In genomic region chr3:2851835-2852234, GRCh38 we compare ENCODE assay signal across 20 cellular contexts.
"Had no signal": no experiment of that assay in that cellular context is flagged by ENCODE, and none has a peak within 500 bp of the region (broad histone marks: within the 10 kb centered on the region; RNA-seq: fewer than 3 reads in every experiment).

No MANE protein-coding gene starts in this region.

- ATAC-seq: activated CD8-positive, alpha-beta memory T cell treated with anti-CD3 and anti-CD28 coated beads, Interleukin-2, amount 10 ng/mL, durations not matched to agents 7 days and 5 days; activated naive CD8-positive, alpha-beta T cell treated with anti-CD3 and anti-CD28 coated beads, Interleukin-2, amount 50 U/mL, for 24 hours; T-cell had no signal

- FAIRE-seq: astrocyte, bronchial epithelial cell had no signal

- H3K9me3 ChIP-seq: SK-N-SH, thyroid gland, uterus had no signal

- H3K36me3 ChIP-seq: thyroid gland, uterus had no signal

- H3K27me3 ChIP-seq: thyroid gland, uterus had no signal

- DNase-seq: activated CD4-positive, alpha-beta memory T cell treated with anti-CD3 and anti-CD28 coated beads for 36 hours; activated CD4-positive, alpha-beta T cell treated with anti-CD3 and anti-CD28 coated beads for 1 hour; activated CD8-positive, alpha-beta memory T cell treated with anti-CD3 and anti-CD28 coated beads, Interleukin-2, amount 10 ng/mL, durations not matched to agents 7 days and 5 days; activated naive CD4-positive, alpha-beta T cell treated with anti-CD3 and anti-CD28 coated beads for 36 hours; activated naive CD8-positive, alpha-beta T cell treated with anti-CD3 and anti-CD28 coated beads, Interleukin-2, amount 50 U/mL, for 24 hours; activated T-cell treated with anti-CD3 and anti-CD28 coated beads, Interleukin-2, amount 50 U/mL, for 1 hour; dermis blood vessel endothelial cell; endodermal cell; erythroblast; hypothalamus; mammary epithelial cell; nucleus accumbens; SK-N-SH; stimulated activated CD4-positive, alpha-beta T cell treated with anti-CD3 and anti-CD28 coated beads, Interleukin-2, amount 100 ng/mL, for 24 hours; T-cell; T-helper 9 cell; thyroid gland had no signal

- H3K4me3 ChIP-seq: thyroid gland, uterus had no signal

- H3K4me1 ChIP-seq: thyroid gland, uterus had no signal

- H3K27ac ChIP-seq: thyroid gland, uterus had no signal
